In the genomic region with DNA sequence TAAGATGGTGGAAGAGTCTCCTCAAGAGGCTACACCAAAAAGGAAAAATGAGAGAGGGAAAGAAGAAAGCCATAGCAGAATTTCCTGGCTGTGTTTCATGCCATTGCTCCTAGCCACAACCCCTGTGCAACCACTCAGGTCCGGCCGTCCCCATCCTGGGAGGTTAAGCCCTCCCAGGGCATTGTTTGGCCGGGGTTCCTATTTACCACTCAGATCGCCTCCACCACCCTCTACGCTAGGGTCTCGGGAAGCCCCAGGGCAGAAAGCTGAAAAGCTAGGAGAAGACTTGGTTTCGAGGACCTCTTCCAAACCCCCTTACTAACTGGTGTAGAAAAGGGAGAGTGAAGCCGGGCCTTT, we compare ENCODE assay signal across 8 cellular contexts. TPM values are rescaled to one million over a fixed set of nuclear protein-coding genes. Genes with fewer than 3 reads are reported as not detected.
DNase-seq lines count a peak whose midpoint lies in the region; ATAC-seq, FAIRE-seq and TF ChIP-seq lines count a peak whose summit lies in the region.

No MANE protein-coding gene starts in this region.

- ATAC-seq in GM18520 (IDR thresholded peaks at IDR 0.05; ENCODE audit: unreplicated experiment) (peak; percentile 14), HG03064 (IDR thresholded peaks at IDR 0.05; ENCODE audit: low read depth, unreplicated experiment) (peak; percentile 23), GM12878 (peak; percentile 64)

- H2AFZ ChIP-seq in OCI-LY3 (ENCODE audit: low read depth, low read length): no peak overlapping the region
- H2AFZ ChIP-seq in GM12878 (ENCODE audit: control insufficient read depth, low read depth, low read length): peak overlapping the region; percentile 99

- no peak for TF ChIP-seq POLR2A in GM12878 (IDR thresholded peaks at IDR 0.05; ENCODE audit: low read depth, low read length)

- H3K36me3 ChIP-seq in BE2C: no peaks in the 10 kb centered on the region; the same call in none of the 2 replicates
- peaks cover 4% of the 10 kb centered on the region for H3K36me3 ChIP-seq in OCI-LY3 (replicated peaks; ENCODE audit: low read depth, low read length)
- peaks cover 0 to 3% of the 10 kb centered on the region in 2 experiments; a peak in 1 of 4 replicates for H3K36me3 ChIP-seq in GM12878 (ENCODE audit: control insufficient read depth in 2 of 2, insufficient read depth in 2 of 2, low read length in 1 of 2)
- peaks cover 2% of the 10 kb centered on the region; the same call in 1 of the 2 replicates for H3K36me3 ChIP-seq in iPS-20b (ENCODE audit: insufficient read depth, low read depth, low read length)

- H3K27ac ChIP-seq in OCI-LY3 (ENCODE audit: low read length) (peak overlapping the region; percentile 80), GM12878 (ENCODE audit: control insufficient read depth, insufficient read depth) (peak overlapping the region; percentile 92), iPS-20b (ENCODE audit: low read length) (peak overlapping the region; percentile 90), skin epidermis (peak overlapping the region; percentile 90 to 99 (median 96))

- TF ChIP-seq RAD21 in GM12878 (IDR thresholded peaks at IDR 0.05; ENCODE audit: insufficient read depth, low read depth, low read length): no peak

- peak overlapping the region; percentile 96 for H3K4me3 ChIP-seq in BE2C (ENCODE audit: low read depth, low read length)
- H3K4me3 ChIP-seq in OCI-LY3 (ENCODE audit: low read length): peak overlapping the region; percentile 98
- peak overlapping the region; percentile 98 for H3K4me3 ChIP-seq in GM12878
- H3K4me3 ChIP-seq in iPS-20b (ENCODE audit: low read length): peak overlapping the region; percentile 100
- peak overlapping the region; percentile 85 to 99 (median 93) for H3K4me3 ChIP-seq in skin epidermis

- H4K20me1 ChIP-seq in OCI-LY3 (ENCODE audit: insufficient read depth, low read length) (0 out of 2 replicates have a peak, but pooled peaks cover 7% of the 10 kb centered on the region), GM12878 (ENCODE audit: control insufficient read depth, insufficient read depth) (no peaks in the 10 kb centered on the region)

- in situ Hi-C loops in GM12878 (cut with MboI): loop anchor here (25.0 kb wide), 1 partner anchor 1958 kb away; a partner anchor contains a TSS

- H3K79me2 ChIP-seq in OCI-LY3 (ENCODE audit: low read length) (peaks cover 75% of the 10 kb centered on the region), GM12878 (ENCODE audit: control insufficient read depth, insufficient read depth, low read length) (peaks cover 55% of the 10 kb centered on the region)

- CTCF ChIA-PET in GM12878 (lab: Yijun Ruan, JAX): interaction anchor here (0.6 to 2.4 kb wide), 4 partner anchors 15 to 87 kb away, joined by 3 to 9 read pairs (median 4); a partner anchor contains a TSS

- intact Hi-C loops in GM12878 (cut with micrococcal nuclease; ENCODE audit: unreplicated experiment): loop anchor here (2.0 to 10.0 kb wide), 2 partner anchors 36 to 440 kb away; a partner anchor contains a TSS

- 0% methylated on average over 8 of the region's 8 CpGs for WGBS in GM12878 (ENCODE audit: insufficient coverage, insufficient replicate concordance, low lambda C conversion rate, missing lambda C conversion rate)

- no peak for TF ChIP-seq EP300 in GM12878 (IDR thresholded peaks at IDR 0.05; ENCODE audit: borderline replicate concordance in 1 of 2, control insufficient read depth in 1 of 2, low read depth in 2 of 2, low read length in 2 of 2)

- H3K27me3 ChIP-seq in BE2C (no peaks in the 10 kb centered on the region), OCI-LY3 (ENCODE audit: low read depth, low read length) (no peaks in the 10 kb centered on the region), GM12878 (replicated peaks in 1 of 2; ENCODE audit: control insufficient read depth in 2 of 2, insufficient read depth in 2 of 2, low read length in 1 of 2) (no peaks in the 10 kb centered on the region), iPS-20b (ENCODE audit: insufficient read depth, low read length) (no peaks in the 10 kb centered on the region)

- SMC1A ChIA-PET in GM12878 (lab: Charles Lee; ENCODE audit: uncharacterized antibody, unreplicated experiment): interaction anchor here (0.6 to 5.0 kb wide), 13 partner anchors 8 to 87 kb away, joined by 3 to 25 read pairs (median 4); a partner anchor contains a TSS

- POLR2A ChIA-PET in GM12878 (lab: Charles Lee): interaction anchor here (0.6 to 5.7 kb wide), 11 partner anchors 8 to 433 kb away, joined by 3 to 53 read pairs (median 5); a partner anchor contains a TSS

- DNase-seq in BE2C (peak; percentile 44), GM12878 (ENCODE audit: low read depth, low spot score) (no peak), NCI-H345 treated with DMSO at 0.1 percent for 48 hours (lab: John Stamatoyannopoulos, UW; ENCODE audit: unreplicated experiment) (no peak)

- TF ChIP-seq CTCF in BE2C (IDR thresholded peaks at IDR 0.05; ENCODE audit: low read depth, low read length) (no peak), OCI-LY3 (IDR thresholded peaks at IDR 0.05; ENCODE audit: low read depth, low read length) (no peak), GM12878 (IDR thresholded peaks at IDR 0.05 in 2 of 3, conservative IDR thresholded peaks at IDR 0.05 in 1 of 3; ENCODE audit: control insufficient read depth in 2 of 3, extremely low read depth in 1 of 3, insufficient read depth in 1 of 3, low read depth in 3 of 3, low read length in 3 of 3) (no peak)

- H3K9me3 ChIP-seq in BE2C (no peaks in the 10 kb centered on the region), OCI-LY3 (ENCODE audit: insufficient read depth, low read length) (no peaks in the 10 kb centered on the region), GM12878 (replicated peaks; ENCODE audit: control insufficient read depth, insufficient read depth, low read length) (no peaks in the 10 kb centered on the region), iPS-20b (ENCODE audit: insufficient read depth, low read depth, low read length) (no peaks in the 10 kb centered on the region)

- H3K4me1 ChIP-seq in BE2C: no peaks in the 10 kb centered on the region
- peaks cover 25% of the 10 kb centered on the region for H3K4me1 ChIP-seq in OCI-LY3 (ENCODE audit: low read length)
- H3K4me1 ChIP-seq in GM12878 (ENCODE audit: control insufficient read depth, insufficient read depth, low read length): peaks cover 6% of the 10 kb centered on the region
- H3K4me1 ChIP-seq in iPS-20b (ENCODE audit: insufficient read depth, low read length): peaks cover 9% of the 10 kb centered on the region; the same call in 1 of the 2 replicates

- BruUV-seq in GM12878 (replicated peaks; lab: Mats Ljungman, UMichigan): no TSS peak

- H3K9ac ChIP-seq in OCI-LY3 (ENCODE audit: low read length): peak overlapping the region; percentile 97
- peak overlapping the region; percentile 99 for H3K9ac ChIP-seq in GM12878 (ENCODE audit: control insufficient read depth, insufficient read depth, low read length)
- peak overlapping the region; percentile 100 for H3K9ac ChIP-seq in iPS-20b (ENCODE audit: low read depth, low read length)

- peak; percentile 23 for FAIRE-seq in GM12878 (lab: Jason Lieb, UNC)

- RAD21 ChIA-PET in GM12878 (lab: Charles Lee; ENCODE audit: unreplicated experiment): interaction anchor here (0.9 to 4.2 kb wide), 9 partner anchors 9 to 445 kb away, joined by 3 to 20 read pairs (median 5); a partner anchor contains a TSS

- H3K4me2 ChIP-seq in OCI-LY3 (ENCODE audit: low read length) (peak overlapping the region; percentile 93), GM12878 (ENCODE audit: control insufficient read depth, insufficient read depth) (peak overlapping the region; percentile 83)

RNA-seq across cellular contexts. Expression of a gene that starts 0.7 kb away (rescaled TPM):
- 21.0 TPM for polyA plus RNA-seq in BE2C (2012; ENCODE audit: insufficient read depth, insufficient read length, low read depth)
- total RNA-seq in GM12878 (2013; cell fraction: nucleolus; rRNA removed): 79.3 and 87.8 TPM in 2 replicates
- 16.9 and 17.4 TPM in 2 replicates for total RNA-seq in GM12878 (2014; rRNA removed)
- 23.2 and 24.0 TPM in 2 replicates for total RNA-seq in GM12878 (2014; rRNA removed; fragmentation: Illumina TruSeq; extraction: Trizol)
- total RNA-seq in GM12878 (2021): 21.9 and 25.5 TPM in 2 replicates
- 10.8 TPM for polyA plus RNA-seq in GM12878 (2011; ENCODE audit: low read depth)
- polyA plus RNA-seq in GM12878 (2011; rRNA removed): 23.0 and 27.9 TPM in 2 replicates
- 11.4 and 12.4 TPM in 2 replicates for polyA plus RNA-seq in GM12878 (2011; cell fraction: cytosol; rRNA removed)
- 21.1 and 27.8 TPM in 2 replicates for polyA plus RNA-seq in GM12878 (2011; cell fraction: nucleus; rRNA removed)
- 11.9 and 13.0 TPM in 2 replicates for polyA plus RNA-seq in GM12878 (2012)
- 14.6 and 14.8 TPM in 2 replicates for polyA plus RNA-seq in GM12878 (2014; fragmentation: Illumina TruSeq; extraction: Trizol)
- 1 to 10 TPM; 7.2 to 9.1 TPM for polyA plus RNA-seq in GM12878 (2014; fragmentation: Nextera tagmentation; extraction: Ambion mirVana)
- polyA plus RNA-seq in GM12878 (2014; rRNA removed): 12.3 and 17.7 TPM in 2 replicates
- 10 to 100 TPM; 14.3 to 19.9 TPM for polyA plus RNA-seq in GM12878 (2016; fragmentation: Nextera tagmentation; extraction: Ambion mirVana)
- polyA minus RNA-seq in GM12878 (2011; rRNA and poly(A)+ RNA removed): 45.6 and 65.7 TPM in 2 replicates
- polyA minus RNA-seq in GM12878 (2011; cell fraction: cytosol; rRNA and poly(A)+ RNA removed): 16.0 and 18.2 TPM in 2 replicates
- 22.4 and 34.7 TPM in 2 replicates for polyA minus RNA-seq in GM12878 (2011; cell fraction: nucleus; rRNA and poly(A)+ RNA removed)

RNA-seq across cellular contexts. Expression of a gene that starts 8.7 kb away (rescaled TPM):
- polyA plus RNA-seq in BE2C (2012; ENCODE audit: insufficient read depth, insufficient read length, low read depth): 12.2 TPM
- total RNA-seq in GM12878 (2013; cell fraction: nucleolus; rRNA removed): 16.5 and 17.2 TPM in 2 replicates
- total RNA-seq in GM12878 (2014; rRNA removed) (9.5 and 11.2 TPM in 2 replicates), GM12878 (2014; rRNA removed; fragmentation: Illumina TruSeq; extraction: Trizol) (9.9 and 10.4 TPM in 2 replicates), GM12878 (2021) (7.3 and 7.9 TPM in 2 replicates)
- polyA plus RNA-seq in GM12878 (2011; ENCODE audit: low read depth): 1.7 TPM
- polyA plus RNA-seq in GM12878 (2011; rRNA removed) (11.5 and 16.8 TPM in 2 replicates), GM12878 (2014; fragmentation: Illumina TruSeq; extraction: Trizol) (9.5 and 13.3 TPM in 2 replicates), GM12878 (2014; fragmentation: Nextera tagmentation; extraction: Ambion mirVana) (1 to 10 TPM; 1.7 to 3.0 TPM), GM12878 (2014; rRNA removed) (4.0 and 5.1 TPM in 2 replicates), GM12878 (2016; fragmentation: Nextera tagmentation; extraction: Ambion mirVana) (1 to 10 TPM; 6.4 to 6.8 TPM)
- polyA plus RNA-seq in GM12878 (2011; cell fraction: cytosol; rRNA removed): 3.4 and 3.8 TPM in 2 replicates
- 3.4 and 3.7 TPM in 2 replicates for polyA plus RNA-seq in GM12878 (2011; cell fraction: nucleus; rRNA removed)
- polyA plus RNA-seq in GM12878 (2012): 3.2 and 5.1 TPM in 2 replicates
- polyA minus RNA-seq in GM12878 (2011; rRNA and poly(A)+ RNA removed): 9.7 and 13.4 TPM in 2 replicates
- 2.9 and 4.5 TPM in 2 replicates for polyA minus RNA-seq in GM12878 (2011; cell fraction: cytosol; rRNA and poly(A)+ RNA removed)
- polyA minus RNA-seq in GM12878 (2011; cell fraction: nucleus; rRNA and poly(A)+ RNA removed): 8.8 and 10.6 TPM in 2 replicates

RNA-seq across cellular contexts. Expression of a gene that starts 26.9 kb away (rescaled TPM):
- polyA plus RNA-seq in BE2C (2012; ENCODE audit: insufficient read depth, insufficient read length, low read depth): 8.4 TPM
- 23.8 and 26.5 TPM in 2 replicates for total RNA-seq in GM12878 (2013; cell fraction: nucleolus; rRNA removed)
- total RNA-seq in GM12878 (2014; rRNA removed) (5.3 and 6.9 TPM in 2 replicates), GM12878 (2014; rRNA removed; fragmentation: Illumina TruSeq; extraction: Trizol) (3.5 and 4.1 TPM in 2 replicates), GM12878 (2021) (6.9 and 8.1 TPM in 2 replicates)
- 3.2 TPM for polyA plus RNA-seq in GM12878 (2011; ENCODE audit: low read depth)
- polyA plus RNA-seq in GM12878 (2011; rRNA removed) (19.5 and 26.3 TPM in 2 replicates), GM12878 (2014; fragmentation: Illumina TruSeq; extraction: Trizol) (10.0 and 10.9 TPM in 2 replicates), GM12878 (2014; fragmentation: Nextera tagmentation; extraction: Ambion mirVana) (1 to 10 TPM; 1.8 to 2.4 TPM), GM12878 (2014; rRNA removed) (4.9 and 7.0 TPM in 2 replicates), GM12878 (2016; fragmentation: Nextera tagmentation; extraction: Ambion mirVana) (1 to 10 TPM; 2.8 to 3.6 TPM)
- polyA plus RNA-seq in GM12878 (2011; cell fraction: cytosol; rRNA removed): 7.8 and 9.9 TPM in 2 replicates
- 20.8 and 28.9 TPM in 2 replicates for polyA plus RNA-seq in GM12878 (2011; cell fraction: nucleus; rRNA removed)
- polyA plus RNA-seq in GM12878 (2012): 4.6 and 6.7 TPM in 2 replicates
- 7.1 and 11.6 TPM in 2 replicates for polyA minus RNA-seq in GM12878 (2011; rRNA and poly(A)+ RNA removed)
- 2.9 and 4.6 TPM in 2 replicates for polyA minus RNA-seq in GM12878 (2011; cell fraction: cytosol; rRNA and poly(A)+ RNA removed)
- 4.5 and 5.2 TPM in 2 replicates for polyA minus RNA-seq in GM12878 (2011; cell fraction: nucleus; rRNA and poly(A)+ RNA removed)

RNA-seq across cellular contexts. Expression of a gene that starts 36.4 kb away (rescaled TPM):
- 21.3 TPM for polyA plus RNA-seq in BE2C (2012; ENCODE audit: insufficient read depth, insufficient read length, low read depth)
- total RNA-seq in GM12878 (2013; cell fraction: nucleolus; rRNA removed): 201 and 223 TPM in 2 replicates
- 10.1 and 12.5 TPM in 2 replicates for total RNA-seq in GM12878 (2014; rRNA removed)
- 23.2 and 23.7 TPM in 2 replicates for total RNA-seq in GM12878 (2014; rRNA removed; fragmentation: Illumina TruSeq; extraction: Trizol)
- 24.5 and 26.6 TPM in 2 replicates for total RNA-seq in GM12878 (2021)
- polyA plus RNA-seq in GM12878 (2011; ENCODE audit: low read depth): 8.8 TPM
- 31.6 and 39.6 TPM in 2 replicates for polyA plus RNA-seq in GM12878 (2011; rRNA removed)
- 15.4 and 20.5 TPM in 2 replicates for polyA plus RNA-seq in GM12878 (2011; cell fraction: cytosol; rRNA removed)
- 38.8 and 39.0 TPM in 2 replicates for polyA plus RNA-seq in GM12878 (2011; cell fraction: nucleus; rRNA removed)
- 10.4 and 13.0 TPM in 2 replicates for polyA plus RNA-seq in GM12878 (2012)
- polyA plus RNA-seq in GM12878 (2014; fragmentation: Illumina TruSeq; extraction: Trizol): 18.6 and 22.9 TPM in 2 replicates
- polyA plus RNA-seq in GM12878 (2014; fragmentation: Nextera tagmentation; extraction: Ambion mirVana): 1 to 10 TPM; 2.6 to 2.9 TPM
- 11.7 and 15.0 TPM in 2 replicates for polyA plus RNA-seq in GM12878 (2014; rRNA removed)
- polyA plus RNA-seq in GM12878 (2016; fragmentation: Nextera tagmentation; extraction: Ambion mirVana): 1 to 10 TPM; 9.4 to 9.5 TPM
- 58.5 and 61.5 TPM in 2 replicates for polyA minus RNA-seq in GM12878 (2011; rRNA and poly(A)+ RNA removed)
- 11.0 and 15.6 TPM in 2 replicates for polyA minus RNA-seq in GM12878 (2011; cell fraction: cytosol; rRNA and poly(A)+ RNA removed)
- polyA minus RNA-seq in GM12878 (2011; cell fraction: nucleus; rRNA and poly(A)+ RNA removed): 67.9 and 92.5 TPM in 2 replicates

Comparison
In these comparisons a context has a peak if more than half of its experiments do, and no peak if none do; other contexts are left out.
1. ATAC-seq: peak in every context shown above with its lines; median percentile 64 in GM12878; 23 in HG03064; 14 in GM18520.